Comparison of ENCODE assay signal across 8 cellular contexts in genomic region chr10:5071411-5072198, GRCh38. TPM values are rescaled to one million over a fixed set of nuclear protein-coding genes. Genes with fewer than 3 reads are reported as not detected.
DNase-seq lines count a peak whose midpoint lies in the region; ATAC-seq lines count a peak whose summit lies in the region.

No MANE protein-coding gene starts in this region.

- H3K4me1 ChIP-seq in esophagus (ENCODE audit: control insufficient read depth in 2 of 2, insufficient read depth in 2 of 2, low read length in 1 of 2) (no peaks in the 10 kb centered on the region), muscle layer of duodenum (ENCODE audit: control insufficient read depth in 1 of 2, insufficient read depth in 2 of 2, low read length in 2 of 2) (peaks cover 5 to 8% of the 10 kb centered on the region in 2 donors)

- H3K4me3 ChIP-seq in esophagus (ENCODE audit: low read depth in 1 of 2, low read length in 2 of 2) (no peak overlapping the region), muscle layer of duodenum (ENCODE audit: low read depth in 1 of 2, low read length in 2 of 2) (peak overlapping the region in 1 of 2 donors; percentile 30)

- no peaks in the 10 kb centered on the region for H3K27me3 ChIP-seq in esophagus (ENCODE audit: control insufficient read depth in 1 of 2, insufficient read depth in 2 of 2, low read length in 2 of 2)
- no peaks in the 10 kb centered on the region for H3K27me3 ChIP-seq in muscle layer of duodenum (ENCODE audit: low read depth, low read length)

- no peaks in the 10 kb centered on the region for H3K36me3 ChIP-seq in esophagus (ENCODE audit: control insufficient read depth in 2 of 2, insufficient read depth in 2 of 2, low read length in 1 of 2)
- H3K36me3 ChIP-seq in muscle layer of duodenum (ENCODE audit: control insufficient read depth in 1 of 2, insufficient read depth in 2 of 2, low read length in 2 of 2), result no peaks in the 10 kb centered on the region

- DNase-seq in DMS153 (lab: John Stamatoyannopoulos, UW), result peak; percentile 40
- peak; percentile 80 for DNase-seq in NCI-H748 (lab: John Stamatoyannopoulos, UW; ENCODE audit: unreplicated experiment)
- no peak for DNase-seq in NCI-H2081 treated with DMSO at 0.1 percent for 48 hours (lab: John Stamatoyannopoulos, UW)

- ATAC-seq in GM19455 (IDR thresholded peaks at IDR 0.05; ENCODE audit: unreplicated experiment) (no peak), HG03378 (IDR thresholded peaks at IDR 0.05; ENCODE audit: unreplicated experiment) (no peak), GM19452 (IDR thresholded peaks at IDR 0.05; ENCODE audit: unreplicated experiment) (no peak)

- H3K27ac ChIP-seq in esophagus (ENCODE audit: low read depth in 2 of 2, low read length in 1 of 2) (peak overlapping the region; percentile 84 to 90), muscle layer of duodenum (ENCODE audit: low read length) (peak overlapping the region; percentile 78)

- 20 to 21% methylated on average over 8 of the region's 8 CpGs for WGBS in esophagus, 2 donors

- H3K9me3 ChIP-seq in esophagus (ENCODE audit: control insufficient read depth in 2 of 2, insufficient read depth in 1 of 2, low read depth in 1 of 2, low read length in 1 of 2), result no peaks in the 10 kb centered on the region
- no peaks in the 10 kb centered on the region for H3K9me3 ChIP-seq in muscle layer of duodenum (ENCODE audit: control insufficient read depth in 1 of 2, low read length in 2 of 2)

RNA-seq across cellular contexts. Expression of gene AKR1C3, which starts 22.6 kb away (rescaled TPM):
- polyA plus RNA-seq in esophagus, result 10 to 100 TPM; 20.9 to 38.5 TPM
